11 cellular contexts compared by ENCODE assay signal in the genomic region with DNA sequence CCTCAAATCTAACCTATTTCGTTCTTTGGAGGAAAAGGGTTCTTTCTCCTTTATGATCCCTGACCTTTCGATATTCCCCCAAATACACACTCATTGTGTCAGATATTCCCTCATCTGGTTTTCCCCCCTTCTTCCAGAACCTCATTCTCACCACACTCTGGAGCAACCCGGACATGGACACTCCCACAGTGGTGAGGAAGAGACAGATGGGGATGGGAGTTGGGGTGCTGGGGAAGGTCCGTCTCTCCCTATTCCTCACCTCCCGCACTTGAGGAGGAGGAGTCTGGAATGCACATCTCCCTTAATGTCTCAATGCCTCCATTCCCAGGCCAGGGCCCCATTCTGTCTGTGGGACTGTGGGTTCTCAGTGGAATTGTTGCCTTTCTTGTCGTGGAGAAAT. TPM values are rescaled to one million over a fixed set of nuclear protein-coding genes. Genes with fewer than 3 reads are reported as not detected.
DNase-seq lines count a peak whose midpoint lies in the region; ATAC-seq, FAIRE-seq and TF ChIP-seq lines count a peak whose summit lies in the region.
"Had no signal": no experiment of that assay in that cellular context is flagged by ENCODE, and none has a peak within 500 bp of the region (broad histone marks: within the 10 kb centered on the region; RNA-seq: fewer than 3 reads in every experiment).

No MANE protein-coding gene starts in this region.

- peaks cover 17% of the 10 kb centered on the region for H3K36me3 ChIP-seq in cardiac muscle cell
- peaks cover 8 to 24% of the 10 kb centered on the region in 2 experiments for H3K36me3 ChIP-seq in GM12878 (ENCODE audit: control insufficient read depth in 2 of 2, insufficient read depth in 2 of 2, low read length in 1 of 2)
- H3K36me3 ChIP-seq in mesodermal cell (ENCODE audit: control insufficient read depth, insufficient read depth, low read length) = peaks cover 36% of the 10 kb centered on the region
- no peaks in the 10 kb centered on the region for H3K36me3 ChIP-seq in uterus

- POLR2A ChIA-PET in GM12878 (lab: Charles Lee) = no interaction called here

- H3K27ac ChIP-seq in cardiac muscle cell = peak overlapping the region; percentile 95
- H3K27ac ChIP-seq in GM12878 (ENCODE audit: control insufficient read depth, insufficient read depth) = peak overlapping the region; percentile 99; the same call in 1 of the 2 replicates
- H3K27ac ChIP-seq in mesodermal cell (ENCODE audit: low read depth, low read length, severe bottlenecking) = no peak overlapping the region
- no peak overlapping the region for H3K27ac ChIP-seq in uterus

- TF ChIP-seq CTCF in cardiac muscle cell (IDR thresholded peaks at IDR 0.05; ENCODE audit: low read depth, low read length) (no peak), GM12878 (IDR thresholded peaks at IDR 0.05 in 2 of 3, conservative IDR thresholded peaks at IDR 0.05 in 1 of 3; ENCODE audit: control insufficient read depth in 2 of 3, extremely low read depth in 1 of 3, insufficient read depth in 1 of 3, low read depth in 3 of 3, low read length in 3 of 3) (no peak), uterus (IDR thresholded peaks at IDR 0.05) (no peak)

- intact Hi-C loops in left ventricle myocardium superior (cut with micrococcal nuclease) = no loop called here
- intact Hi-C loops in GM12878 (cut with micrococcal nuclease; ENCODE audit: unreplicated experiment) = loop anchor here (10.0 kb wide), 1 partner anchor 373 kb away; no protein-coding TSS in a partner anchor
- intact Hi-C loops in uterus (cut with DNase I; ENCODE audit: low total_unique reads) = loop anchor here (10.0 kb wide), 1 partner anchor 93 kb away; a partner anchor contains a TSS

- TF ChIP-seq POLR2A in GM12878 (IDR thresholded peaks at IDR 0.05; ENCODE audit: low read depth, low read length) (no peak), uterus (IDR thresholded peaks at IDR 0.05) (no peak)

- no peak for FAIRE-seq in GM12878 (lab: Jason Lieb, UNC)

- H3K9ac ChIP-seq in GM12878 (ENCODE audit: control insufficient read depth, insufficient read depth, low read length) = peak overlapping the region; percentile 99

- peaks cover 16% of the 10 kb centered on the region for H3K4me1 ChIP-seq in cardiac muscle cell (ENCODE audit: low read depth)
- H3K4me1 ChIP-seq in GM12878 (ENCODE audit: control insufficient read depth, insufficient read depth, low read length) = peaks cover 39% of the 10 kb centered on the region
- H3K4me1 ChIP-seq in mesodermal cell (ENCODE audit: control insufficient read depth, insufficient read depth, low read length, poor library complexity, severe bottlenecking) = peaks cover 29% of the 10 kb centered on the region
- H3K4me1 ChIP-seq in uterus = peaks cover 10% of the 10 kb centered on the region in 2 donors

- 91% methylated on average over 6 of the region's 6 CpGs for WGBS in GM12878 (ENCODE audit: insufficient coverage, insufficient replicate concordance, low lambda C conversion rate, missing lambda C conversion rate)
- 88 to 100% methylated on average over 2 to 3 of the region's 6 CpGs for WGBS in mesodermal cell (ENCODE audit: insufficient coverage in 2 of 2), 2 experiments

- DNase-seq in cardiac muscle cell (ENCODE audit: low read depth in 1 of 2, low spot score in 1 of 2) (no peak), left ventricle myocardium superior (no peak), GM12878 (ENCODE audit: low read depth, low spot score) (no peak), uterus (no peak), SKM-1 treated with dmso at 0.1 percent for 144 hours (lab: John Stamatoyannopoulos, UW; ENCODE audit: unreplicated experiment) (no peak)
- DNase-seq in central memory CD4-positive, alpha-beta T cell = no peak
- DNase-seq: DMS153, SIG-M5 had no signal

- no peak for TF ChIP-seq EP300 in GM12878 (IDR thresholded peaks at IDR 0.05; ENCODE audit: borderline replicate concordance in 1 of 2, control insufficient read depth in 1 of 2, low read depth in 2 of 2, low read length in 2 of 2)

- ATAC-seq in left ventricle myocardium superior (no peak), GM12878 (no peak), GM19328 (IDR thresholded peaks at IDR 0.05; ENCODE audit: unreplicated experiment) (no peak)
- ATAC-seq: esophagus mucosa had no signal

- no peak for TF ChIP-seq RAD21 in GM12878 (IDR thresholded peaks at IDR 0.05; ENCODE audit: insufficient read depth, low read depth, low read length)

- RAD21 ChIA-PET in GM12878 (lab: Charles Lee; ENCODE audit: unreplicated experiment) = no interaction called here

- no peak overlapping the region for H2AFZ ChIP-seq in GM12878 (ENCODE audit: control insufficient read depth, low read depth, low read length)

- H3K27me3 ChIP-seq in cardiac muscle cell (no peaks in the 10 kb centered on the region), GM12878 (replicated peaks in 1 of 2; ENCODE audit: control insufficient read depth in 2 of 2, insufficient read depth in 2 of 2, low read length in 1 of 2) (no peaks in the 10 kb centered on the region), uterus (no peaks in the 10 kb centered on the region)

- H3K4me3 ChIP-seq in cardiac muscle cell (peak overlapping the region; percentile 66), GM12878 (peak overlapping the region; percentile 95), mesodermal cell (ENCODE audit: extremely low read depth, insufficient read depth, low read length, poor library complexity, severe bottlenecking) (peak overlapping the region; percentile 95), uterus (peak overlapping the region; percentile 72 to 89)

- SMC1A ChIA-PET in GM12878 (lab: Charles Lee; ENCODE audit: uncharacterized antibody, unreplicated experiment) = no interaction called here

- H4K20me1 ChIP-seq in GM12878 (ENCODE audit: control insufficient read depth, insufficient read depth) = no peaks in the 10 kb centered on the region

- H3K79me2 ChIP-seq in GM12878 (ENCODE audit: control insufficient read depth, insufficient read depth, low read length) = peaks cover 33% of the 10 kb centered on the region

- peak overlapping the region; percentile 100 for H3K4me2 ChIP-seq in GM12878 (ENCODE audit: control insufficient read depth, insufficient read depth)

- no TSS peak for BruUV-seq in GM12878 (replicated peaks; lab: Mats Ljungman, UMichigan)

- in situ Hi-C loops in GM12878 (cut with MboI) = no loop called here

- CTCF ChIA-PET in GM12878 (lab: Yijun Ruan, JAX) = interaction anchor here (0.6 kb wide), 1 partner anchor 53 kb away, joined by 3 read pairs; no protein-coding TSS in a partner anchor

- no peaks in the 10 kb centered on the region for H3K9me3 ChIP-seq in cardiac muscle cell (ENCODE audit: low read depth)
- no peaks in the 10 kb centered on the region for H3K9me3 ChIP-seq in GM12878 (replicated peaks; ENCODE audit: control insufficient read depth, insufficient read depth, low read length)
- H3K9me3 ChIP-seq in mesodermal cell (ENCODE audit: control insufficient read depth, low read length) = no peaks in the 10 kb centered on the region
- no peaks in the 10 kb centered on the region for H3K9me3 ChIP-seq in uterus

RNA-seq across cellular contexts. Expression of a gene that starts 1.3 kb away (rescaled TPM):
- total RNA-seq in cardiac muscle cell = 147 and 150 TPM in 2 replicates
- polyA plus RNA-seq in cardiac muscle cell = 35.1 and 51.3 TPM in 2 replicates
- 47.7 TPM for total RNA-seq in left ventricle myocardium superior
- total RNA-seq in GM12878 (2013; cell fraction: nucleolus; rRNA removed) = 28.9 TPM in 2 replicates
- 48.9 and 50.6 TPM in 2 replicates for total RNA-seq in GM12878 (2014; rRNA removed)
- 41.3 and 43.9 TPM in 2 replicates for total RNA-seq in GM12878 (2014; rRNA removed; fragmentation: Illumina TruSeq; extraction: Trizol)
- 52.9 and 57.3 TPM in 2 replicates for total RNA-seq in GM12878 (2021)
- polyA plus RNA-seq in GM12878 (2011; ENCODE audit: low read depth) = 55.2 TPM
- 23.0 and 37.4 TPM in 2 replicates for polyA plus RNA-seq in GM12878 (2011; rRNA removed)
- 50.2 and 54.2 TPM in 2 replicates for polyA plus RNA-seq in GM12878 (2011; cell fraction: cytosol; rRNA removed)
- polyA plus RNA-seq in GM12878 (2011; cell fraction: nucleus; rRNA removed) = 55.7 and 62.9 TPM in 2 replicates
- polyA plus RNA-seq in GM12878 (2012) = 59.6 and 80.9 TPM in 2 replicates
- polyA plus RNA-seq in GM12878 (2014; fragmentation: Illumina TruSeq; extraction: Trizol) = 51.0 and 63.1 TPM in 2 replicates
- polyA plus RNA-seq in GM12878 (2014; fragmentation: Nextera tagmentation; extraction: Ambion mirVana) = 1 to 10 TPM; 7.3 to 8.4 TPM
- polyA plus RNA-seq in GM12878 (2014; rRNA removed) = 55.3 and 56.1 TPM in 2 replicates
- polyA plus RNA-seq in GM12878 (2016; fragmentation: Nextera tagmentation; extraction: Ambion mirVana) = 10 to 100 TPM; 12.8 to 14.0 TPM
- 30.9 and 31.3 TPM in 2 replicates for polyA minus RNA-seq in GM12878 (2011; rRNA and poly(A)+ RNA removed)
- polyA minus RNA-seq in GM12878 (2011; cell fraction: cytosol; rRNA and poly(A)+ RNA removed) = 11.0 and 13.6 TPM in 2 replicates
- polyA minus RNA-seq in GM12878 (2011; cell fraction: nucleus; rRNA and poly(A)+ RNA removed) = 18.6 and 31.2 TPM in 2 replicates
- 136 TPM for polyA plus RNA-seq in mesodermal cell (2013, experiment 1 of 2)
- 121 TPM for polyA plus RNA-seq in mesodermal cell (2013, experiment 2 of 2)
- 10 to 100 TPM; 53.8 to 87.8 (median 57.5) TPM for total RNA-seq in uterus

RNA-seq across cellular contexts. Expression of a gene that starts 1.5 kb away (rescaled TPM):
- total RNA-seq in cardiac muscle cell (38.1 and 46.7 TPM in 2 replicates), left ventricle myocardium superior (41.2 TPM), GM12878 (2014; rRNA removed) (14.0 TPM in 2 replicates), GM12878 (2014; rRNA removed; fragmentation: Illumina TruSeq; extraction: Trizol) (9.5 and 10.8 TPM in 2 replicates), GM12878 (2021) (27.1 and 30.3 TPM in 2 replicates), uterus (10 to 100 TPM; 28.6 to 71.0 (median 34.0) TPM)
- polyA plus RNA-seq in cardiac muscle cell (37.8 and 39.6 TPM in 2 replicates), GM12878 (2011; rRNA removed) (26.6 and 35.0 TPM in 2 replicates), GM12878 (2014; fragmentation: Illumina TruSeq; extraction: Trizol) (16.4 and 25.8 TPM in 2 replicates), GM12878 (2014; fragmentation: Nextera tagmentation; extraction: Ambion mirVana) (1 to 10 TPM in 1 of 2 experiments, under 1 TPM in 1; 0.71 to 1.6 TPM), GM12878 (2014; rRNA removed) (30.3 and 34.4 TPM in 2 replicates), GM12878 (2016; fragmentation: Nextera tagmentation; extraction: Ambion mirVana) (10 to 100 TPM; 19.8 to 21.0 TPM)
- total RNA-seq in GM12878 (2013; cell fraction: nucleolus; rRNA removed) = 37.4 and 40.4 TPM in 2 replicates
- 20.9 TPM for polyA plus RNA-seq in GM12878 (2011; ENCODE audit: low read depth)
- polyA plus RNA-seq in GM12878 (2011; cell fraction: cytosol; rRNA removed) = 33.9 and 40.3 TPM in 2 replicates
- polyA plus RNA-seq in GM12878 (2011; cell fraction: nucleus; rRNA removed) = 155 and 193 TPM in 2 replicates
- 35.2 and 36.1 TPM in 2 replicates for polyA plus RNA-seq in GM12878 (2012)
- polyA minus RNA-seq in GM12878 (2011; rRNA and poly(A)+ RNA removed) = 36.9 and 38.1 TPM in 2 replicates
- polyA minus RNA-seq in GM12878 (2011; cell fraction: cytosol; rRNA and poly(A)+ RNA removed) = 6.8 and 11.2 TPM in 2 replicates
- polyA minus RNA-seq in GM12878 (2011; cell fraction: nucleus; rRNA and poly(A)+ RNA removed) = 24.2 and 28.5 TPM in 2 replicates
- polyA plus RNA-seq in mesodermal cell (2013, experiment 1 of 2) = 39.3 TPM
- polyA plus RNA-seq in mesodermal cell (2013, experiment 2 of 2) = 31.0 TPM

RNA-seq across cellular contexts. Expression of a gene that starts 2.5 kb away (rescaled TPM):
- total RNA-seq in cardiac muscle cell = 45.4 and 45.7 TPM in 2 replicates
- 47.6 and 68.0 TPM in 2 replicates for polyA plus RNA-seq in cardiac muscle cell
- 24.8 TPM for total RNA-seq in left ventricle myocardium superior
- total RNA-seq in GM12878 (2013; cell fraction: nucleolus; rRNA removed) = 7.5 and 9.9 TPM in 2 replicates
- 38.4 and 41.5 TPM in 2 replicates for total RNA-seq in GM12878 (2014; rRNA removed)
- total RNA-seq in GM12878 (2014; rRNA removed; fragmentation: Illumina TruSeq; extraction: Trizol) = 14.1 and 14.4 TPM in 2 replicates
- 23.8 and 30.8 TPM in 2 replicates for total RNA-seq in GM12878 (2021)
- 13.8 TPM for polyA plus RNA-seq in GM12878 (2011; ENCODE audit: low read depth)
- 20.0 and 29.2 TPM in 2 replicates for polyA plus RNA-seq in GM12878 (2011; rRNA removed)
- 41.7 and 54.6 TPM in 2 replicates for polyA plus RNA-seq in GM12878 (2011; cell fraction: cytosol; rRNA removed)
- 51.8 and 54.1 TPM in 2 replicates for polyA plus RNA-seq in GM12878 (2011; cell fraction: nucleus; rRNA removed)
- polyA plus RNA-seq in GM12878 (2012) = 19.5 and 25.0 TPM in 2 replicates
- polyA plus RNA-seq in GM12878 (2014; fragmentation: Illumina TruSeq; extraction: Trizol) = 7.8 and 12.5 TPM in 2 replicates
- polyA plus RNA-seq in GM12878 (2014; fragmentation: Nextera tagmentation; extraction: Ambion mirVana) = 10 to 100 TPM in 1 of 2 experiments, 1 to 10 TPM in 1; 3.1 to 13.6 TPM
- polyA plus RNA-seq in GM12878 (2014; rRNA removed) = 40.8 and 40.9 TPM in 2 replicates
- 10 to 100 TPM; 46.7 to 54.3 TPM for polyA plus RNA-seq in GM12878 (2016; fragmentation: Nextera tagmentation; extraction: Ambion mirVana)
- polyA minus RNA-seq in GM12878 (2011; rRNA and poly(A)+ RNA removed) = 20.0 and 26.4 TPM in 2 replicates
- 3.3 and 6.5 TPM in 2 replicates for polyA minus RNA-seq in GM12878 (2011; cell fraction: cytosol; rRNA and poly(A)+ RNA removed)
- 5.9 and 11.8 TPM in 2 replicates for polyA minus RNA-seq in GM12878 (2011; cell fraction: nucleus; rRNA and poly(A)+ RNA removed)
- polyA plus RNA-seq in mesodermal cell (2013, experiment 1 of 2) = 4.5 TPM
- 3.3 TPM for polyA plus RNA-seq in mesodermal cell (2013, experiment 2 of 2)
- total RNA-seq in uterus = 10 to 100 TPM in 1 of 4 donors, 1 to 10 TPM in 2, not detected in 1; 2.6 to 11.3 (median 5.8) TPM

RNA-seq across cellular contexts. Expression of a gene that starts 6.4 kb away (rescaled TPM):
- total RNA-seq in cardiac muscle cell = 37.0 and 51.4 TPM in 2 replicates
- polyA plus RNA-seq in cardiac muscle cell = 42.1 and 44.2 TPM in 2 replicates
- total RNA-seq in left ventricle myocardium superior = 30.1 TPM
- total RNA-seq in GM12878 (2013; cell fraction: nucleolus; rRNA removed) = 5.2 and 6.4 TPM in 2 replicates
- total RNA-seq in GM12878 (2014; rRNA removed) = 11.6 and 16.2 TPM in 2 replicates
- 16.0 and 17.2 TPM in 2 replicates for total RNA-seq in GM12878 (2014; rRNA removed; fragmentation: Illumina TruSeq; extraction: Trizol)
- total RNA-seq in GM12878 (2021) = 24.1 and 24.9 TPM in 2 replicates
- polyA plus RNA-seq in GM12878 (2011; ENCODE audit: low read depth) = 7.9 TPM
- polyA plus RNA-seq in GM12878 (2011; rRNA removed) = 9.0 and 15.4 TPM in 2 replicates
- polyA plus RNA-seq in GM12878 (2011; cell fraction: cytosol; rRNA removed) = 18.1 and 21.3 TPM in 2 replicates
- polyA plus RNA-seq in GM12878 (2011; cell fraction: nucleus; rRNA removed) = 34.4 and 40.4 TPM in 2 replicates
- 22.0 and 31.1 TPM in 2 replicates for polyA plus RNA-seq in GM12878 (2012)
- 11.2 and 16.9 TPM in 2 replicates for polyA plus RNA-seq in GM12878 (2014; fragmentation: Illumina TruSeq; extraction: Trizol)
- 1 to 10 TPM; 2.0 to 4.2 TPM for polyA plus RNA-seq in GM12878 (2014; fragmentation: Nextera tagmentation; extraction: Ambion mirVana)
- polyA plus RNA-seq in GM12878 (2014; rRNA removed) = 27.2 and 27.8 TPM in 2 replicates
- polyA plus RNA-seq in GM12878 (2016; fragmentation: Nextera tagmentation; extraction: Ambion mirVana) = 1 to 10 TPM; 5.4 to 6.3 TPM
- 8.7 and 11.2 TPM in 2 replicates for polyA minus RNA-seq in GM12878 (2011; rRNA and poly(A)+ RNA removed)
- 7.1 and 7.6 TPM in 2 replicates for polyA minus RNA-seq in GM12878 (2011; cell fraction: cytosol; rRNA and poly(A)+ RNA removed)
- polyA minus RNA-seq in GM12878 (2011; cell fraction: nucleus; rRNA and poly(A)+ RNA removed) = 2.3 and 4.1 TPM in 2 replicates
- 30.4 TPM for polyA plus RNA-seq in mesodermal cell (2013, experiment 1 of 2)
- 27.6 TPM for polyA plus RNA-seq in mesodermal cell (2013, experiment 2 of 2)
- 10 to 100 TPM in 3 of 4 donors, 1 to 10 TPM in 1; 1.8 to 66.9 (median 30.1) TPM for total RNA-seq in uterus

RNA-seq across cellular contexts. Expression of a gene that starts 9.7 kb away (rescaled TPM):
- total RNA-seq in cardiac muscle cell (70.6 and 94.6 TPM in 2 replicates), left ventricle myocardium superior (1.9 TPM), GM12878 (2014; rRNA removed) (0.22 and 0.23 TPM in 2 replicates), GM12878 (2014; rRNA removed; fragmentation: Illumina TruSeq; extraction: Trizol) (0.22 and 0.23 TPM in 2 replicates), GM12878 (2021) (0.51 and 0.53 TPM in 2 replicates), uterus (1 to 10 TPM in 2 of 4 donors, under 1 TPM in 2; under 0.01 to 2.6 (median 1.0) TPM)
- polyA plus RNA-seq in cardiac muscle cell (59.6 and 63.8 TPM in 2 replicates), GM12878 (2011; rRNA removed) (0.42 and 0.83 TPM in 2 replicates), GM12878 (2014; fragmentation: Illumina TruSeq; extraction: Trizol) (0.09 and 0.44 TPM in 2 replicates), GM12878 (2014; fragmentation: Nextera tagmentation; extraction: Ambion mirVana) (under 1 TPM in 1 of 2 experiments, not detected in 1; 0.07 TPM), GM12878 (2014; rRNA removed) (0.72 and 0.76 TPM in 2 replicates), GM12878 (2016; fragmentation: Nextera tagmentation; extraction: Ambion mirVana) (under 1 TPM; 0.03 to 0.15 TPM)
- 1.8 and 1.9 TPM in 2 replicates for total RNA-seq in GM12878 (2013; cell fraction: nucleolus; rRNA removed)
- 0.25 TPM for polyA plus RNA-seq in GM12878 (2011; ENCODE audit: low read depth)
- 0.36 and 0.57 TPM in 2 replicates for polyA plus RNA-seq in GM12878 (2011; cell fraction: cytosol; rRNA removed)
- polyA plus RNA-seq in GM12878 (2011; cell fraction: nucleus; rRNA removed) = 8.6 and 10.3 TPM in 2 replicates
- polyA plus RNA-seq in GM12878 (2012) = 0.70 and 0.73 TPM in 2 replicates
- polyA minus RNA-seq in GM12878 (2011; rRNA and poly(A)+ RNA removed) = 0.15 and 0.46 TPM in 2 replicates
- not detected in 2 replicates for polyA minus RNA-seq in GM12878 (2011; cell fraction: cytosol; rRNA and poly(A)+ RNA removed)
- 0.85 and 0.86 TPM in 2 replicates for polyA minus RNA-seq in GM12878 (2011; cell fraction: nucleus; rRNA and poly(A)+ RNA removed)
- polyA plus RNA-seq in mesodermal cell (2013, experiment 1 of 2) = 20.3 TPM
- polyA plus RNA-seq in mesodermal cell (2013, experiment 2 of 2) = 16.4 TPM

Comparison
In these comparisons a context has a peak if more than half of its experiments do, and no peak if none do; other contexts are left out.
1. H3K27ac ChIP-seq: peak in cardiac muscle cell (single experiment) and GM12878 (single experiment); none in mesodermal cell (single experiment) and uterus (0 of 2).
2. Peak in every context shown above with its lines, with median percentiles within 50 percentile points of each other: H3K4me3 ChIP-seq.